Comparison of ENCODE assay signal across 9 cellular contexts in genomic region chr11:62958547-62959071, GRCh38. TPM values are rescaled to one million over a fixed set of nuclear protein-coding genes. Genes with fewer than 3 reads are reported as not detected.
DNase-seq lines count a peak whose midpoint lies in the region; FAIRE-seq and TF ChIP-seq lines count a peak whose summit lies in the region.
"Had no signal": no experiment of that assay in that cellular context is flagged by ENCODE, and none has a peak within 500 bp of the region (broad histone marks: within the 10 kb centered on the region; RNA-seq: fewer than 3 reads in every experiment).

No MANE protein-coding gene starts in this region.

- no peak for FAIRE-seq in endothelial cell of umbilical vein (lab: Jason Lieb, UNC)

- H4K20me1 ChIP-seq in BLaER1 treated with 17β-estradiol and CSF1 and Interleukin-3, amounts not matched to agents 10 nM and 100 nM: no peaks in the 10 kb centered on the region
- no peaks in the 10 kb centered on the region for H4K20me1 ChIP-seq in endothelial cell of umbilical vein (replicated peaks; ENCODE audit: control insufficient read depth, extremely low read depth, insufficient read depth, low read length)

- H3K4me1 Mint-ChIP-seq in nephron progenitor cell: peaks cover 14% of the 10 kb centered on the region

- peak overlapping the region; percentile 12 for H3K27ac Mint-ChIP-seq in nephron progenitor cell

- no TSS peak for BruUV-seq in endothelial cell of umbilical vein (replicated peaks; lab: Mats Ljungman, UMichigan)

- H3K9ac ChIP-seq in BLaER1 treated with 17β-estradiol and CSF1 and Interleukin-3, amounts not matched to agents 10 nM and 100 nM: peak overlapping the region in 1 of 11 experiments; percentile 15; a peak in 1 of 22 replicates
- no peak overlapping the region for H3K9ac ChIP-seq in endothelial cell of umbilical vein (replicated peaks; ENCODE audit: extremely low read depth, insufficient read depth, low read length)

- DNase-seq in NCI-H2227 (lab: John Stamatoyannopoulos, UW; ENCODE audit: unreplicated experiment) (peak; percentile 82), endothelial cell of umbilical vein (ENCODE audit: low read depth, low spot score) (peak; percentile 24), nephron progenitor cell (peak; percentile 12), LoVo (ENCODE audit: low spot score) (no peak), NK-92 (lab: John Stamatoyannopoulos, UW; ENCODE audit: unreplicated experiment) (no peak), occipital lobe (lab: John Stamatoyannopoulos, UW) (no peak)
- DNase-seq in activated CD8-positive, alpha-beta memory T cell treated with anti-CD3 and anti-CD28 coated beads, Interleukin-2, amount 50 U/mL, for 4 hours: no peak
- DNase-seq: COR-L47 had no signal

- POLR2A ChIA-PET in endothelial cell of umbilical vein (lab: Charles Lee): no interaction called here

- no peaks in the 10 kb centered on the region for H3K36me3 Mint-ChIP-seq in nephron progenitor cell (ENCODE audit: low read depth)

- no peaks in the 10 kb centered on the region for H3K27me3 ChIP-seq in BLaER1 treated with 17β-estradiol and CSF1 and Interleukin-3, amounts not matched to agents 10 nM and 100 nM
- H3K27me3 ChIP-seq in endothelial cell of umbilical vein (ENCODE audit: control insufficient read depth in 2 of 2, insufficient read depth in 2 of 2, low read length in 2 of 2): no peaks in the 10 kb centered on the region

- peak overlapping the region; percentile 2 for H2AFZ ChIP-seq in endothelial cell of umbilical vein (ENCODE audit: low read depth, low read length)

- H3K9me3 Mint-ChIP-seq in nephron progenitor cell: peaks cover 3% of the 10 kb centered on the region

- H3K79me2 ChIP-seq in endothelial cell of umbilical vein (ENCODE audit: control insufficient read depth, insufficient read depth, low read length): no peaks in the 10 kb centered on the region

- CTCF ChIA-PET in endothelial cell of umbilical vein (lab: Charles Lee): interaction anchor here (1.0 kb wide), 1 partner anchor 50 kb away, joined by 3 read pairs; no protein-coding TSS in a partner anchor

- H3K4me1 ChIP-seq in BLaER1 treated with 17β-estradiol and CSF1 and Interleukin-3, amounts not matched to agents 10 nM and 100 nM: peaks cover 10 to 15% (median 13%) of the 10 kb centered on the region in 10 experiments
- H3K4me1 ChIP-seq in endothelial cell of umbilical vein (ENCODE audit: control insufficient read depth, extremely low read depth, insufficient read depth, low read length): no peaks in the 10 kb centered on the region

- peak overlapping the region; percentile 43 to 64 (median 54) for H3K4me2 ChIP-seq in BLaER1 treated with 17β-estradiol and CSF1 and Interleukin-3, amounts not matched to agents 10 nM and 100 nM
- H3K4me2 ChIP-seq in endothelial cell of umbilical vein (ENCODE audit: insufficient read depth, low read length): no peak overlapping the region

- intact Hi-C loops in endothelial cell of umbilical vein (cut with micrococcal nuclease): no loop called here

- no peak for TF ChIP-seq POLR2A in endothelial cell of umbilical vein (IDR thresholded peaks at IDR 0.05; ENCODE audit: low read depth, low read length)

- no peaks in the 10 kb centered on the region for H3K9me3 ChIP-seq in BLaER1 treated with 17β-estradiol and CSF1 and Interleukin-3, amounts not matched to agents 10 nM and 100 nM (replicated peaks in 1 of 11)
- H3K9me3 ChIP-seq in endothelial cell of umbilical vein (replicated peaks; ENCODE audit: control insufficient read depth, insufficient read depth, low read length): no peaks in the 10 kb centered on the region

- H3K36me3 ChIP-seq in BLaER1 treated with 17β-estradiol and CSF1 and Interleukin-3, amounts not matched to agents 10 nM and 100 nM: no peaks in the 10 kb centered on the region
- H3K36me3 ChIP-seq in endothelial cell of umbilical vein (ENCODE audit: control insufficient read depth in 2 of 2, extremely low read depth in 1 of 2, insufficient read depth in 2 of 2, low read length in 2 of 2): no peaks in the 10 kb centered on the region

- no peak overlapping the region for H3K4me3 ChIP-seq in BLaER1 treated with 17β-estradiol and CSF1 and Interleukin-3, amounts not matched to agents 10 nM and 100 nM
- no peak overlapping the region for H3K4me3 ChIP-seq in endothelial cell of umbilical vein (replicated peaks in 1 of 3; ENCODE audit: insufficient read depth in 1 of 3, low read depth in 1 of 3, low read length in 3 of 3)

- TF ChIP-seq CTCF in endothelial cell of umbilical vein (IDR thresholded peaks at IDR 0.05; ENCODE audit: extremely low read depth in 1 of 2, insufficient read depth in 1 of 2, low read depth in 1 of 2, low read length in 2 of 2) (no peak), nephron progenitor cell (IDR thresholded peaks at IDR 0.05) (no peak)

- no peaks in the 10 kb centered on the region for H3K9me1 ChIP-seq in endothelial cell of umbilical vein (replicated peaks; ENCODE audit: control insufficient read depth, extremely low read depth, insufficient read depth, low read length)

- dilution Hi-C loops in endothelial cell of umbilical vein (cut with MboI; ENCODE audit: extremely low pct_ligation_motif_present, low sequenced_read_pairs): no loop called here

- peak overlapping the region in 4 of 11 experiments; percentile 5 to 29 (median 15); a peak in 2 of 22 replicates for H3K27ac ChIP-seq in BLaER1 treated with 17β-estradiol and CSF1 and Interleukin-3, amounts not matched to agents 10 nM and 100 nM
- no peak overlapping the region for H3K27ac ChIP-seq in endothelial cell of umbilical vein (ENCODE audit: insufficient read depth, low read depth, low read length)

- peaks cover 27% of the 10 kb centered on the region for H3K27me3 Mint-ChIP-seq in nephron progenitor cell (ENCODE audit: low read depth, poor library complexity)

- no peak overlapping the region for H3K4me3 Mint-ChIP-seq in nephron progenitor cell

TF ChIP-seq in endothelial cell of umbilical vein, 7 proteins besides CTCF, POLR2A, EP300 and RAD21:
- TF ChIP-seq JUN (IDR thresholded peaks at IDR 0.05; ENCODE audit: borderline replicate concordance, insufficient read depth, insufficient read length, low read depth): no peak
- TF ChIP-seq MYC (IDR thresholded peaks at IDR 0.05; ENCODE audit: low read depth, low read length): no peak
- no peak for TF ChIP-seq FOS (IDR thresholded peaks at IDR 0.05; ENCODE audit: borderline replicate concordance, insufficient read depth, low read length)
- no peak for TF ChIP-seq POLR2AphosphoS5 (IDR thresholded peaks at IDR 0.05; ENCODE audit: insufficient read depth, low read depth, low read length)
- TF ChIP-seq EZH2 (IDR thresholded peaks at IDR 0.05; ENCODE audit: borderline replicate concordance, low read depth, low read length, severe bottlenecking): no peak
- TF ChIP-seq GATA2 (IDR thresholded peaks at IDR 0.05; ENCODE audit: insufficient read depth, insufficient read length, low read depth, low read length): no peak
- no peak for TF ChIP-seq MAX (IDR thresholded peaks at IDR 0.05; ENCODE audit: insufficient read depth, insufficient read length)
TF ChIP-seq in endothelial cell of umbilical vein: peak in this region for 0.

RNA-seq across cellular contexts. Expression of gene SLC22A6, which starts 26.2 kb away (rescaled TPM):
- total RNA-seq in endothelial cell of umbilical vein (not detected in 2 replicates), occipital lobe (8.4 TPM)
- not detected in 2 replicates for polyA plus RNA-seq in endothelial cell of umbilical vein
- polyA plus RNA-seq in endothelial cell of umbilical vein (2011; cell fraction: cytosol; rRNA removed): not detected in 2 replicates
- polyA plus RNA-seq in endothelial cell of umbilical vein (2011; cell fraction: nucleus; rRNA removed): not detected in 2 replicates
- not detected in 2 replicates for polyA plus RNA-seq in endothelial cell of umbilical vein (2012)
- not detected in 2 replicates for polyA minus RNA-seq in endothelial cell of umbilical vein
- polyA minus RNA-seq in endothelial cell of umbilical vein (2011; cell fraction: cytosol; rRNA and poly(A)+ RNA removed): not detected
- not detected in 2 replicates for polyA minus RNA-seq in endothelial cell of umbilical vein (2011; cell fraction: nucleus; rRNA and poly(A)+ RNA removed)

RNA-seq across cellular contexts. Expression of gene CHRM1, which starts 37.4 kb away (rescaled TPM):
- total RNA-seq in endothelial cell of umbilical vein: not detected in 2 replicates
- polyA plus RNA-seq in endothelial cell of umbilical vein: not detected in 2 replicates
- not detected in 2 replicates for polyA plus RNA-seq in endothelial cell of umbilical vein (2011; cell fraction: cytosol; rRNA removed)
- polyA plus RNA-seq in endothelial cell of umbilical vein (2011; cell fraction: nucleus; rRNA removed): not detected in 2 replicates
- polyA plus RNA-seq in endothelial cell of umbilical vein (2012): not detected in 2 replicates
- not detected in 2 replicates for polyA minus RNA-seq in endothelial cell of umbilical vein
- polyA minus RNA-seq in endothelial cell of umbilical vein (2011; cell fraction: cytosol; rRNA and poly(A)+ RNA removed): not detected
- not detected in 2 replicates for polyA minus RNA-seq in endothelial cell of umbilical vein (2011; cell fraction: nucleus; rRNA and poly(A)+ RNA removed)
- 12.3 TPM for total RNA-seq in occipital lobe

RNA-seq across cellular contexts. Expression of gene SLC22A8, which starts 57.0 kb away (rescaled TPM):
- not detected in 2 replicates for total RNA-seq in endothelial cell of umbilical vein
- not detected in 2 replicates for polyA plus RNA-seq in endothelial cell of umbilical vein
- polyA plus RNA-seq in endothelial cell of umbilical vein (2011; cell fraction: cytosol; rRNA removed): not detected in 2 replicates
- polyA plus RNA-seq in endothelial cell of umbilical vein (2011; cell fraction: nucleus; rRNA removed): not detected in 2 replicates
- polyA plus RNA-seq in endothelial cell of umbilical vein (2012): not detected in 2 replicates
- not detected in 2 replicates for polyA minus RNA-seq in endothelial cell of umbilical vein
- polyA minus RNA-seq in endothelial cell of umbilical vein (2011; cell fraction: cytosol; rRNA and poly(A)+ RNA removed): not detected
- not detected in 2 replicates for polyA minus RNA-seq in endothelial cell of umbilical vein (2011; cell fraction: nucleus; rRNA and poly(A)+ RNA removed)
- total RNA-seq in occipital lobe: 1.2 TPM

Comparison
In these comparisons a context has a peak if more than half of its experiments do, and no peak if none do; other contexts are left out.
1. DNase-seq: peak in NCI-H2227 (single experiment), endothelial cell of umbilical vein (single experiment) and nephron progenitor cell (single experiment); none in LoVo (single experiment), activated CD8-positive, alpha-beta memory T cell treated with anti-CD3 and anti-CD28 coated beads, Interleukin-2, amount 50 U/mL, for 4 hours (single experiment), NK-92 (single experiment) and occipital lobe (single experiment).
2. RNA of gene CHRM1, which starts 37.4 kb away (total RNA-seq): 12.3 TPM in occipital lobe (single experiment); not detected in endothelial cell of umbilical vein; every median in the first group is over 10 times any median in the second.